In the genomic region with DNA sequence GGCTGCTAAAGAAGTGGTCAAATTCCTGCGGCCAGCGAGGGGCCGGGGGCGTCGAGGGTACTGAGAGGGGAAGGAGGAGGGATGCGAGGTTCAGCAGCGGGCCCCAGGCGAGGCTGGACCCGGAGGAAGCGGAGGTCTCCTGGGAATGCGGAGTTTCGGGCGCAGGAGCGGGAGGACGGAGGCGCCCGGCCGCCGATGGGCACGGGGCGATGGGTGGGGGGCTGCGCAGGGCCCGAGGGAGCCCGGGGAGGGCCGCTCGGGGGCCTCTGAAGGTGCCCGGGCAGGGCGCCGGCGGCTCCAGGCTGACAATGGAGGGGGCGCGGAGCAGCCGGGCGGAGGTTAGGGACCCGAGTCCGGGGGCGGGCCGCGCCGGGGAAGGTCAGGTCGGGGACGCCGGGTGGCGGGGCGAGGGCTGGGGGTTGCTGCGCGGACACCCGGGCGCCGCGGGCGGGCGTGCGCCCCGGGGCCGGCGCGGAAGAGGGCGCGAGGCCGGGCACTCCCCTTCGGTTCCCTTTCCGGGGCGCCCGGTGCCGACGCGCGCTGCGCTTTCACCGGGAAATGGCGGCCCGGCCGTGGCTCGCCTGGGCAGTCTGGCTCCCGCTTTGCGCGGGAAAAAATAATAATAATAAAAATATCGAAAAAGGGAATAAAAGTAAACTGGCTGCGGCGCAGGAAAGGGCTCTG, we compare ENCODE assay signal across 8 cellular contexts. TPM values are rescaled to one million over a fixed set of nuclear protein-coding genes. Genes with fewer than 3 reads are reported as not detected.
DNase-seq lines count a peak whose midpoint lies in the region; ATAC-seq and TF ChIP-seq lines count a peak whose summit lies in the region.

No MANE protein-coding gene starts in this region.

- H3K36me3 ChIP-seq in iPS-18a (ENCODE audit: control insufficient read depth, low read depth, low read length) (no peaks in the 10 kb centered on the region), skeletal muscle satellite cell (ENCODE audit: insufficient read depth, low read length) (no peaks in the 10 kb centered on the region)

- no peak for TF ChIP-seq CTCF in astrocyte of the cerebellum (IDR thresholded peaks at IDR 0.05; ENCODE audit: low read depth, low read length, missing control alignments)

- H3K9ac ChIP-seq in iPS-18a (ENCODE audit: low read length), result peak overlapping the region; percentile 87
- peak overlapping the region; percentile 83 for H3K9ac ChIP-seq in skeletal muscle satellite cell (ENCODE audit: low read depth, low read length)

- peak overlapping the region; percentile 85 for H3K4me2 ChIP-seq in skeletal muscle satellite cell (ENCODE audit: low read length)

- H3K4me1 ChIP-seq in iPS-18a (ENCODE audit: control insufficient read depth, low read depth, low read length) (peaks cover 19% of the 10 kb centered on the region), skeletal muscle satellite cell (ENCODE audit: control insufficient read depth, insufficient read depth, low read length) (peaks cover 10% of the 10 kb centered on the region)

- H3K9me3 ChIP-seq in iPS-18a (ENCODE audit: control insufficient read depth, low read depth, low read length), result no peaks in the 10 kb centered on the region
- H3K9me3 ChIP-seq in skeletal muscle satellite cell (replicated peaks; ENCODE audit: low read length), result no peaks in the 10 kb centered on the region

- ATAC-seq in HG03196 (IDR thresholded peaks at IDR 0.05; ENCODE audit: unreplicated experiment) (no peak), HG03025 (IDR thresholded peaks at IDR 0.05; ENCODE audit: low FRiP score, unreplicated experiment) (no peak)

- H3K4me3 ChIP-seq in astrocyte of the cerebellum (ENCODE audit: low read depth, low read length) (peak overlapping the region; percentile 87), iPS-18a (ENCODE audit: low read length) (peak overlapping the region; percentile 76), skeletal muscle satellite cell (ENCODE audit: low read length) (peak overlapping the region; percentile 82)

- in situ Hi-C loops in astrocyte of the cerebellum (cut with HindIII; ENCODE audit: low sequenced_read_pairs), result no loop called here

- H3K27me3 ChIP-seq in iPS-18a (ENCODE audit: control insufficient read depth, insufficient read depth, low read length) (peaks cover 98% of the 10 kb centered on the region), skeletal muscle satellite cell (ENCODE audit: control insufficient read depth, insufficient read depth, low read length) (peaks cover 16% of the 10 kb centered on the region)

- peak; percentile 2 to 3 for DNase-seq in stimulated activated CD4-positive, alpha-beta T cell treated with anti-CD3 and anti-CD28 coated beads, Interleukin-2, amount 100 ng/mL, for 48 hours
- no peak for DNase-seq in stimulated activated CD4-positive, alpha-beta T cell treated with anti-CD3 and anti-CD28 coated beads, Interleukin-1b, Interleukin-23, amount 100 ng/mL, for 48 hours
- DNase-seq in astrocyte of the cerebellum (ENCODE audit: low read depth) (no peak), SHP77 (lab: John Stamatoyannopoulos, UW) (no peak)

- H3K27ac ChIP-seq in iPS-18a (ENCODE audit: low read length), result no peak overlapping the region

RNA-seq across cellular contexts. Expression of a gene that starts 0.7 kb away (rescaled TPM):
- 1.3 and 2.6 TPM in 2 replicates for total RNA-seq in skeletal muscle satellite cell (2012; rRNA removed)

Comparison
In these comparisons a context has a peak if more than half of its experiments do, and no peak if none do; other contexts are left out.
1. DNase-seq: peak in stimulated activated CD4-positive, alpha-beta T cell treated with anti-CD3 and anti-CD28 coated beads, Interleukin-2, amount 100 ng/mL, for 48 hours (2 of 2); none in stimulated activated CD4-positive, alpha-beta T cell treated with anti-CD3 and anti-CD28 coated beads, Interleukin-1b, Interleukin-23, amount 100 ng/mL, for 48 hours (single experiment), astrocyte of the cerebellum (single experiment) and SHP77 (0 of 2).
2. Peak in every context shown above with its lines, with median percentiles within 50 percentile points of each other: H3K4me3 ChIP-seq.